In genomic region chr9:128254855-128255759, GRCh38 we compare ENCODE assay signal across 1 cellular context.
A peak's percentile ranks its signal among the peaks of the same experiment; 100 is the strongest.
TF ChIP-seq lines count a peak whose summit lies in the region.

No MANE protein-coding gene starts in this region.

TF ChIP-seq in HepG2, 621 proteins besides CTCF, POLR2A, EP300 and RAD21 (continued from another document):
- peak; percentile 18; the same call in 1 of the 2 replicates for TF ChIP-seq UBTF (CRISPR knock-in tag; IDR thresholded peaks at IDR 0.05)
- TF ChIP-seq ZNF232 (CRISPR knock-in tag; IDR thresholded peaks at IDR 0.05; ENCODE audit: borderline replicate concordance): no peak
- peak; percentile 41 for TF ChIP-seq STAG1 (CRISPR knock-in tag; IDR thresholded peaks at IDR 0.05)
- 0 out of 2 replicates have a peak, but pooled peaks have one; percentile 18 for TF ChIP-seq ZNF768 (CRISPR knock-in tag; IDR thresholded peaks at IDR 0.05)
- TF ChIP-seq ZNF282 (IDR thresholded peaks at IDR 0.05; ENCODE audit: partially characterized antibody): no peak
- TF ChIP-seq SP140L (CRISPR knock-in tag; IDR thresholded peaks at IDR 0.05; ENCODE audit: borderline replicate concordance): no peak
- peak; percentile 30; the same call in 1 of the 2 replicates for TF ChIP-seq ZNF501 (CRISPR knock-in tag; IDR thresholded peaks at IDR 0.05)
- TF ChIP-seq ZBTB33 (CRISPR knock-in tag; IDR thresholded peaks at IDR 0.05): 0 out of 2 replicates have a peak, but pooled peaks have one; percentile 24
- TF ChIP-seq ZBTB42 (CRISPR knock-in tag; IDR thresholded peaks at IDR 0.05): 0 out of 2 replicates have a peak, but pooled peaks have one; percentile 43
- 0 out of 2 replicates have a peak, but pooled peaks have one; percentile 15 for TF ChIP-seq THAP11 (CRISPR knock-in tag; IDR thresholded peaks at IDR 0.05)
- no peak for TF ChIP-seq POLR2AphosphoS5 (IDR thresholded peaks at IDR 0.05; ENCODE audit: low read depth, low read length)
- no peak for TF ChIP-seq RNF2 (conservative IDR thresholded peaks at IDR 0.05; ENCODE audit: low read depth)
- no peak for TF ChIP-seq ZNF839 (CRISPR knock-in tag; IDR thresholded peaks at IDR 0.05; ENCODE audit: borderline replicate concordance)
- 0 out of 2 replicates have a peak, but pooled peaks have one; percentile 15 for TF ChIP-seq ZNF468 (CRISPR knock-in tag; IDR thresholded peaks at IDR 0.05)
TF ChIP-seq in HepG2: peak in this region for 24.
